Comparison of ENCODE assay signal across 27 cellular contexts in the genomic region with DNA sequence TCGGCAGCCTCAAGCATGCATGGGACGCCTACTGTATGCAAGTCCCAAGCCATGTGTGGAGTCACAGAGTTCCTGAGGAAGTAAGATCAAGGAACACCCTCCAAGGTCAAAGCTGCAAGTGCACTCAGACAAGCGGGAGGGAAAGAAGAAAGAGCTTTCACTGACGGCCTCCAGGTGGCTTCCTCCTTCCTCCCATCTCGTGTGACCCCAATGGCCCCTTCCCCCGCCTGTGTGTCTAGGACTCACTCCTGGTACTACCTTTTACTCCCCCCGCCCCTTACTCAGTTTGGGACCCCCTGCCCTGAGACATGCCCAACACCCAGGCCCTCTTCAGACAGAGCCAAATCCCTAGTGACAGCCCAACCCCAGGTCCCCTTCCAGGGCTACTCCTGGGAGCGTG. TPM values are rescaled to one million over a fixed set of nuclear protein-coding genes. Genes with fewer than 3 reads are reported as not detected.
DNase-seq lines count a peak whose midpoint lies in the region; ATAC-seq, FAIRE-seq and TF ChIP-seq lines count a peak whose summit lies in the region.
"Had no signal": no experiment of that assay in that cellular context is flagged by ENCODE, and none has a peak within 500 bp of the region (broad histone marks: within the 10 kb centered on the region; RNA-seq: fewer than 3 reads in every experiment).

No MANE protein-coding gene starts in this region.

- H3K36me3 Mint-ChIP-seq in endodermal cell (ENCODE audit: low read depth), result peaks cover 50% of the 10 kb centered on the region

- DNase-seq in left ventricle myocardium superior, result peak; percentile 12
- no peak for DNase-seq in cardiac septum (ENCODE audit: low spot score)
- peak; percentile 61 for DNase-seq in endodermal cell
- no peak for DNase-seq in H54 (ENCODE audit: insufficient read length, low spot score)
- no peak for DNase-seq in occipital lobe (lab: John Stamatoyannopoulos, UW)
- DNase-seq: activated CD4-positive, alpha-beta T cell treated with anti-CD3 and anti-CD28 coated beads, Interleukin-2, amount 50 U/mL, for 48 hours; activated naive CD4-positive, alpha-beta T cell treated with Interleukin-2 at 50 U/mL for 16 hours; BE2C; Calu3; heart right ventricle; immature natural killer cell; NCI-H146; NCI-H524 treated with DMSO at 0.1 percent for 48 hours; RPMI8226; SK-N-SH; stimulated activated CD4-positive, alpha-beta T cell treated with anti-CD3 and anti-CD28 coated beads, Interleukin-15, amount 100 ng/mL, for 24 hours; stimulated activated CD8-positive, alpha-beta memory T cell treated with anti-CD3 and anti-CD28 coated beads, Interleukin-4, amount 100 ng/mL, for 48 hours; trophoblast cell had no signal

- H2AFZ ChIP-seq in OCI-LY1 (ENCODE audit: low read length), result no peak overlapping the region

- no peaks in the 10 kb centered on the region for H3K9me3 Mint-ChIP-seq in endodermal cell
- H3K9me3 Mint-ChIP-seq: immature natural killer cell, nephron had no signal

- no peak overlapping the region for H3K27ac Mint-ChIP-seq in endodermal cell

- H3K9ac ChIP-seq in OCI-LY1 (ENCODE audit: low read length) (no peak overlapping the region), endodermal cell (ENCODE audit: extremely low read depth, low read length, poor library complexity, severe bottlenecking) (no peak overlapping the region)
- H3K9ac ChIP-seq: SK-N-SH had no signal

- H3K9me2 ChIP-seq in OCI-LY1 (ENCODE audit: low read depth, low read length), result no peaks in the 10 kb centered on the region
- H3K9me2 ChIP-seq: SK-N-SH had no signal

- no peak overlapping the region for H3K4me3 Mint-ChIP-seq in endodermal cell
- H3K4me3 Mint-ChIP-seq: immature natural killer cell, nephron had no signal

- H3K27ac ChIP-seq in OCI-LY1 (ENCODE audit: low read depth, low read length, poor library complexity, severe bottlenecking) (peak overlapping the region; percentile 48), endodermal cell (ENCODE audit: low read depth, low read length) (no peak overlapping the region)
- H3K27ac ChIP-seq: ascending aorta, heart right ventricle, HL-60, left lung had no signal

- H3K36me3 ChIP-seq in OCI-LY1 (ENCODE audit: insufficient read depth, low read length) (peaks cover 85% of the 10 kb centered on the region), endodermal cell (ENCODE audit: control insufficient read depth, insufficient read depth, low read length) (peaks cover 47% of the 10 kb centered on the region)

- TF ChIP-seq POLR2A in H54 (IDR thresholded peaks at IDR 0.05; ENCODE audit: low read depth, low read length), result no peak

- H3K27me3 Mint-ChIP-seq in endodermal cell (ENCODE audit: insufficient read depth), result no peaks in the 10 kb centered on the region

- TF ChIP-seq CTCF in OCI-LY1 (IDR thresholded peaks at IDR 0.05; ENCODE audit: low read length) (0 out of 2 replicates have a peak, but pooled peaks have one; percentile 32), endodermal cell (conservative IDR thresholded peaks at IDR 0.05) (peak; percentile 58)

- H3K27me3 ChIP-seq in OCI-LY1 (ENCODE audit: insufficient read depth, low read length) (no peaks in the 10 kb centered on the region), endodermal cell (ENCODE audit: control insufficient read depth, insufficient read depth, low read length, poor library complexity, severe bottlenecking) (no peaks in the 10 kb centered on the region)
- H3K27me3 ChIP-seq: ascending aorta, BE2C, heart right ventricle, left lung had no signal

- intact Hi-C loops in left ventricle myocardium superior (cut with micrococcal nuclease), result loop anchor here (5.0 kb wide), 1 partner anchor 218 kb away; no protein-coding TSS in a partner anchor
- intact Hi-C loops in cardiac septum (cut with DNase I), result loop anchor here (2.0 kb wide), 1 partner anchor 166 kb away; no protein-coding TSS in a partner anchor

- no peaks in the 10 kb centered on the region for H4K20me1 ChIP-seq in OCI-LY1 (ENCODE audit: insufficient read depth, low read length)

- peaks cover 38% of the 10 kb centered on the region for H3K79me2 ChIP-seq in OCI-LY1 (ENCODE audit: insufficient read depth, low read length)

- H3K9me3 ChIP-seq in OCI-LY1 (ENCODE audit: low read length) (no peaks in the 10 kb centered on the region), endodermal cell (ENCODE audit: control insufficient read depth, low read length) (peaks cover 3% of the 10 kb centered on the region)
- H3K9me3 ChIP-seq: ascending aorta, left lung, SK-N-SH had no signal

- ATAC-seq in left ventricle myocardium superior (no peak), GM21723 (IDR thresholded peaks at IDR 0.05; ENCODE audit: unreplicated experiment) (no peak), HG02623 (IDR thresholded peaks at IDR 0.05; ENCODE audit: unreplicated experiment) (no peak)
- ATAC-seq: heart right ventricle, HepG2, left lung, sciatic nerve had no signal

- H3K4me1 Mint-ChIP-seq in endodermal cell, result peaks cover 18% of the 10 kb centered on the region

- FAIRE-seq in H54 (lab: Jason Lieb, UNC), result no peak
- FAIRE-seq: HepG2 had no signal

- WGBS in endodermal cell (ENCODE audit: insufficient coverage in 1 of 2, insufficient read length in 1 of 2), 2 experiments, result 88 to 96% methylated on average over 4 to 8 of the region's 8 CpGs

- H3K4me1 ChIP-seq in OCI-LY1 (ENCODE audit: insufficient read depth, low read length, severe bottlenecking), result peaks cover 65% of the 10 kb centered on the region
- H3K4me1 ChIP-seq in endodermal cell (ENCODE audit: control insufficient read depth, insufficient read depth, low read length), result peaks cover 3% of the 10 kb centered on the region
- H3K4me1 ChIP-seq: BE2C had no signal

- H3K4me2 ChIP-seq in OCI-LY1 (ENCODE audit: low read length), result 0 out of 2 replicates have a peak overlapping the region, but pooled peaks have one; percentile 5
- H3K4me2 ChIP-seq: SK-N-SH had no signal

- H3K4me3 ChIP-seq in OCI-LY1 (ENCODE audit: low read depth, low read length, poor library complexity, severe bottlenecking) (no peak overlapping the region), endodermal cell (ENCODE audit: low read length) (no peak overlapping the region)
- H3K4me3 ChIP-seq: ascending aorta, heart right ventricle, left lung had no signal

- no peaks in the 10 kb centered on the region for H3F3A ChIP-seq in OCI-LY1 (ENCODE audit: insufficient read depth, low read length)

RNA-seq across cellular contexts. Expression of a gene that starts 6.0 kb away (rescaled TPM):
- total RNA-seq in left ventricle myocardium superior (6.1 TPM), cardiac septum (2.6 TPM), endodermal cell (10 to 100 TPM; 19.4 to 19.9 TPM), occipital lobe (1.9 TPM)
- 26.3 TPM for polyA plus RNA-seq in endodermal cell (2013, experiment 1 of 2)
- polyA plus RNA-seq in endodermal cell (2013, experiment 2 of 2), result 17.7 TPM

RNA-seq across cellular contexts. Expression of a gene that starts 6.3 kb away (rescaled TPM):
- total RNA-seq in left ventricle myocardium superior, result 38.1 TPM
- total RNA-seq in cardiac septum, result 35.6 TPM
- 10 to 100 TPM; 79.4 to 96.8 TPM for total RNA-seq in endodermal cell
- polyA plus RNA-seq in endodermal cell (2013, experiment 1 of 2), result 92.6 TPM
- 90.7 TPM for polyA plus RNA-seq in endodermal cell (2013, experiment 2 of 2)
- total RNA-seq in occipital lobe, result 24.0 TPM

RNA-seq across cellular contexts. Expression of a gene that starts 42.6 kb away (rescaled TPM):
- total RNA-seq in left ventricle myocardium superior (12.5 TPM), cardiac septum (7.1 TPM), endodermal cell (10 to 100 TPM; 19.7 to 22.9 TPM), occipital lobe (7.8 TPM)
- polyA plus RNA-seq in endodermal cell (2013, experiment 1 of 2), result 15.1 TPM
- polyA plus RNA-seq in endodermal cell (2013, experiment 2 of 2), result 11.6 TPM

Comparison
In these comparisons a context has a peak if more than half of its experiments do, and no peak if none do; other contexts are left out.
1. DNase-seq: peak in left ventricle myocardium superior (single experiment) and endodermal cell (single experiment); none in cardiac septum (single experiment), H54 (single experiment) and occipital lobe (single experiment).